Comparison of ENCODE assay signal across 11 cellular contexts in genomic region chr10:103450201-103450695, GRCh38. TPM values are rescaled to one million over a fixed set of nuclear protein-coding genes. Genes with fewer than 3 reads are reported as not detected.
DNase-seq lines count a peak whose midpoint lies in the region; FAIRE-seq and TF ChIP-seq lines count a peak whose summit lies in the region.
"Had no signal": no experiment of that assay in that cellular context is flagged by ENCODE, and none has a peak within 500 bp of the region (broad histone marks: within the 10 kb centered on the region; RNA-seq: fewer than 3 reads in every experiment).

No MANE protein-coding gene starts in this region.

- H3K27ac ChIP-seq in CD4-positive, alpha-beta memory T cell (ENCODE audit: low read depth, low read length) = peak overlapping the region; percentile 72
- H3K27ac ChIP-seq in PC-9 = peak overlapping the region; percentile 67
- H3K27ac ChIP-seq in fibroblast of lung (ENCODE audit: insufficient read depth, low read length) = peak overlapping the region; percentile 78
- H3K27ac ChIP-seq in skin epidermis = peak overlapping the region in 20 of 21 experiments; percentile 67 to 98 (median 90)

- no peak for FAIRE-seq in HTR-8/SVneo (lab: Jason Lieb, UNC)
- FAIRE-seq: RCC 7860 had no signal

- BruUV-seq in PC-9 (replicated peaks; lab: Mats Ljungman, UMichigan) = no TSS peak

- H2AFZ ChIP-seq in PC-9 (no peak overlapping the region), fibroblast of lung (ENCODE audit: low read length) (no peak overlapping the region)

- peaks cover 23% of the 10 kb centered on the region for H3K36me3 ChIP-seq in CD4-positive, alpha-beta memory T cell (ENCODE audit: insufficient read depth, low read length)
- H3K36me3 ChIP-seq in PC-9 (ENCODE audit: low read depth) (peaks cover 10% of the 10 kb centered on the region; the same call in 1 of the 2 replicates), fibroblast of lung (ENCODE audit: control insufficient read depth, insufficient read depth, low read length) (peaks cover 30% of the 10 kb centered on the region)

- peak overlapping the region; percentile 81 to 98 (median 95) for H3K27ac Mint-ChIP-seq in CD4-positive, alpha-beta memory T cell

- no peaks in the 10 kb centered on the region for H3K9me3 ChIP-seq in CD4-positive, alpha-beta memory T cell (ENCODE audit: control insufficient read depth in 1 of 2, low read length in 2 of 2)
- no peaks in the 10 kb centered on the region for H3K9me3 ChIP-seq in PC-9 (ENCODE audit: insufficient read depth, low read depth)
- no peaks in the 10 kb centered on the region for H3K9me3 ChIP-seq in fibroblast of lung (ENCODE audit: control insufficient read depth, insufficient read depth, low read depth, low read length)
- H3K9me3 ChIP-seq: right lobe of liver had no signal

- H3K4me1 Mint-ChIP-seq in CD4-positive, alpha-beta memory T cell = peaks cover 45 to 86% (median 59%) of the 10 kb centered on the region in 4 donors

- TF ChIP-seq CTCF in PC-9 (conservative IDR thresholded peaks at IDR 0.05) = no peak
- no peak for TF ChIP-seq CTCF in fibroblast of lung (conservative IDR thresholded peaks at IDR 0.05 in 1 of 2, IDR thresholded peaks at IDR 0.05 in 1 of 2; ENCODE audit: low read depth in 1 of 2, low read length in 2 of 2)

- POLR2A ChIA-PET in CD4-positive, alpha-beta memory T cell (lab: Charles Lee; ENCODE audit: partially characterized antibody) = interaction anchor here (1.1 to 5.9 kb wide), 5 partner anchors 13 to 26 kb away, joined by 3 to 106 read pairs (median 3); no protein-coding TSS in a partner anchor
- POLR2A ChIA-PET in PC-9 (lab: Charles Lee; ENCODE audit: unreplicated experiment) = interaction anchor here (0.5 kb wide), 1 partner anchor 14 kb away, joined by 24 read pairs; no protein-coding TSS in a partner anchor

- H3K4me1 ChIP-seq in CD4-positive, alpha-beta memory T cell (ENCODE audit: insufficient read depth, low read length) = peaks cover 57% of the 10 kb centered on the region
- H3K4me1 ChIP-seq in PC-9 (replicated peaks; ENCODE audit: insufficient read depth) (peaks cover 46% of the 10 kb centered on the region), fibroblast of lung (ENCODE audit: control insufficient read depth, extremely low read depth, insufficient read depth, low read length) (peaks cover 39% of the 10 kb centered on the region)
- H3K4me1 ChIP-seq: right lobe of liver had no signal

- H3K36me3 Mint-ChIP-seq in CD4-positive, alpha-beta memory T cell = peaks cover 39 to 56% of the 10 kb centered on the region in 2 donors

- H3K79me2 ChIP-seq in PC-9 (ENCODE audit: low read depth) (peaks cover 44% of the 10 kb centered on the region), fibroblast of lung (ENCODE audit: control insufficient read depth, insufficient read depth, low read length) (peaks cover 32% of the 10 kb centered on the region)

- no peaks in the 10 kb centered on the region for H3K27me3 Mint-ChIP-seq in CD4-positive, alpha-beta memory T cell

- peak overlapping the region in 1 of 2 donors; percentile 97 for H3K4me3 ChIP-seq in CD4-positive, alpha-beta memory T cell (ENCODE audit: low read length in 2 of 2)
- H3K4me3 ChIP-seq in PC-9 = peak overlapping the region; percentile 83; the same call in 1 of the 2 replicates
- H3K4me3 ChIP-seq in fibroblast of lung (replicated peaks in 1 of 4; ENCODE audit: control extremely low read depth in 1 of 4, insufficient read depth in 1 of 4, low read depth in 3 of 4, low read length in 4 of 4) = peak overlapping the region; percentile 62 to 90 (median 64)
- H3K4me3 ChIP-seq in skin epidermis = peak overlapping the region; percentile 58 to 76 (median 65)

- peaks cover 12% of the 10 kb centered on the region for H3F3A ChIP-seq in PC-9 (ENCODE audit: insufficient read depth, low read depth)

- peaks cover 0 to 4% (median 0%) of the 10 kb centered on the region in 8 donors for H3K9me3 Mint-ChIP-seq in CD4-positive, alpha-beta memory T cell

- peak overlapping the region; percentile 84 for H3K9ac ChIP-seq in fibroblast of lung (ENCODE audit: insufficient read depth, low read length)

- no peak for DNase-seq in CD4-positive, alpha-beta memory T cell
- DNase-seq in PC-9 (no peak), fibroblast of lung (ENCODE audit: low read depth in 2 of 2) (no peak), SW 1271 (lab: John Stamatoyannopoulos, UW) (no peak), HTR-8/SVneo (ENCODE audit: insufficient read length, low spot score) (no peak), MV-4-11 (lab: John Stamatoyannopoulos, UW) (no peak), NCI-H526 (lab: John Stamatoyannopoulos, UW) (no peak)
- DNase-seq: cortex of kidney had no signal

- intact Hi-C loops in CD4-positive, alpha-beta memory T cell (cut with micrococcal nuclease) = no loop called here
- intact Hi-C loops in PC-9 (cut with micrococcal nuclease; ENCODE audit: unreplicated experiment) = loop anchor here (2.0 kb wide), 1 partner anchor 29 kb away; the partner anchor contains the start of gene CALHM3

- H3K4me3 Mint-ChIP-seq in CD4-positive, alpha-beta memory T cell = peak overlapping the region; percentile 90 to 99 (median 96)

- no peaks in the 10 kb centered on the region for H3K27me3 ChIP-seq in CD4-positive, alpha-beta memory T cell (ENCODE audit: insufficient read depth, low read length)
- H3K27me3 ChIP-seq in PC-9 (ENCODE audit: insufficient read depth, low read depth) (no peaks in the 10 kb centered on the region), fibroblast of lung (ENCODE audit: control insufficient read depth, insufficient read depth, low read length) (no peaks in the 10 kb centered on the region)
- H3K27me3 ChIP-seq: right lobe of liver had no signal

- 0 out of 2 replicates have a peak, but pooled peaks cover 5% of the 10 kb centered on the region for H4K20me1 ChIP-seq in PC-9 (ENCODE audit: insufficient read depth)
- H4K20me1 ChIP-seq in fibroblast of lung (ENCODE audit: control insufficient read depth, extremely low read depth, insufficient read depth, low read length) = no peaks in the 10 kb centered on the region

- H3K4me2 ChIP-seq in PC-9 = peak overlapping the region; percentile 91
- peak overlapping the region; percentile 70 for H3K4me2 ChIP-seq in fibroblast of lung (ENCODE audit: extremely low read depth, insufficient read depth, low read length)

- H3K9me2 ChIP-seq in PC-9 (ENCODE audit: insufficient read depth) = no peaks in the 10 kb centered on the region

- CTCF ChIA-PET in CD4-positive, alpha-beta memory T cell (lab: Charles Lee; ENCODE audit: partially characterized antibody) = interaction anchor here (1.5 to 9.7 kb wide), 7 partner anchors 15 to 39 kb away, joined by 5 to 75 read pairs (median 21); no protein-coding TSS in a partner anchor
- CTCF ChIA-PET in PC-9 (lab: Charles Lee) = interaction anchor here (0.5 kb wide), 1 partner anchor 93 kb away, joined by 3 read pairs; no protein-coding TSS in a partner anchor

RNA-seq across cellular contexts. Expression of gene CALHM2, which starts 1.9 kb away (rescaled TPM):
- total RNA-seq in CD4-positive, alpha-beta memory T cell = 10 to 100 TPM; 80.5 to 84.6 TPM
- 10 to 100 TPM; 40.3 to 65.0 TPM for polyA plus RNA-seq in CD4-positive, alpha-beta memory T cell
- total RNA-seq in PC-9 (2021) (46.3 and 54.1 TPM in 2 replicates), fibroblast of lung (31.6 and 35.8 TPM in 2 replicates)
- polyA plus RNA-seq in fibroblast of lung = 29.8 and 37.2 TPM in 2 replicates
- polyA plus RNA-seq in fibroblast of lung (2012) = 41.0 and 49.0 TPM in 2 replicates
- polyA minus RNA-seq in fibroblast of lung (ENCODE audit: low replicate concordance) = 61.1 and 62.8 TPM in 2 replicates

RNA-seq across cellular contexts. Expression of gene CALHM1, which starts 8.5 kb away (rescaled TPM):
- total RNA-seq in CD4-positive, alpha-beta memory T cell = not detected
- polyA plus RNA-seq in CD4-positive, alpha-beta memory T cell = not detected
- not detected in 2 replicates for total RNA-seq in PC-9 (2021)
- total RNA-seq in fibroblast of lung = not detected in 2 replicates
- polyA plus RNA-seq in fibroblast of lung = not detected in 2 replicates
- 0.03 TPM in 1 of 2 replicates, not detected in the other for polyA plus RNA-seq in fibroblast of lung (2012)
- not detected in 2 replicates for polyA minus RNA-seq in fibroblast of lung (ENCODE audit: low replicate concordance)
- total RNA-seq: right lobe of liver had no signal

RNA-seq across cellular contexts. Expression of gene CALHM3, which starts 28.8 kb away (rescaled TPM):
- total RNA-seq in CD4-positive, alpha-beta memory T cell = not detected
- polyA plus RNA-seq in CD4-positive, alpha-beta memory T cell = not detected
- total RNA-seq in PC-9 (2021) (12.5 and 13.1 TPM in 2 replicates), fibroblast of lung (not detected in 2 replicates)
- not detected in 2 replicates for polyA plus RNA-seq in fibroblast of lung
- polyA plus RNA-seq in fibroblast of lung (2012) = not detected in 2 replicates
- 0.15 TPM in 1 of 2 replicates, not detected in the other for polyA minus RNA-seq in fibroblast of lung (ENCODE audit: low replicate concordance)
- total RNA-seq: right lobe of liver had no signal

RNA-seq across cellular contexts. Expression of gene NEURL1, which starts 43.3 kb away (rescaled TPM):
- under 1 TPM; 0.83 to 0.96 TPM for total RNA-seq in CD4-positive, alpha-beta memory T cell
- under 1 TPM; 0.76 to 0.82 TPM for polyA plus RNA-seq in CD4-positive, alpha-beta memory T cell
- total RNA-seq in PC-9 (2021) = 3.0 and 4.8 TPM in 2 replicates
- total RNA-seq in fibroblast of lung = under 0.01 TPM in 1 of 2 replicates, not detected in the other
- polyA plus RNA-seq in fibroblast of lung = 0.11 and 0.12 TPM in 2 replicates
- polyA plus RNA-seq in fibroblast of lung (2012) = 0.37 and 0.47 TPM in 2 replicates
- 0.19 TPM in 1 of 2 replicates, not detected in the other for polyA minus RNA-seq in fibroblast of lung (ENCODE audit: low replicate concordance)

RNA-seq across cellular contexts. Expression of gene PDCD11, which starts 53.8 kb away (rescaled TPM):
- total RNA-seq in CD4-positive, alpha-beta memory T cell = 10 to 100 TPM; 37.8 to 45.0 TPM
- 10 to 100 TPM in 1 of 2 donors, 1 to 10 TPM in 1; 2.5 to 16.1 TPM for polyA plus RNA-seq in CD4-positive, alpha-beta memory T cell
- 20.4 and 20.5 TPM in 2 replicates for total RNA-seq in PC-9 (2021)
- total RNA-seq in fibroblast of lung = 28.8 and 34.0 TPM in 2 replicates
- polyA plus RNA-seq in fibroblast of lung = 10.0 and 15.1 TPM in 2 replicates
- polyA plus RNA-seq in fibroblast of lung (2012) = 14.3 and 22.2 TPM in 2 replicates
- 35.6 and 66.2 TPM in 2 replicates for polyA minus RNA-seq in fibroblast of lung (ENCODE audit: low replicate concordance)

Comparison
In these comparisons a context has a peak if more than half of its experiments do, and no peak if none do; other contexts are left out.
1. RNA of gene CALHM3, which starts 28.8 kb away (total RNA-seq): 12.5 to 13.1 TPM in PC-9; not detected in CD4-positive, alpha-beta memory T cell and not detected in fibroblast of lung; every median in the first group is over 10 times any median in the second.
2. Peak in every context shown above with its lines, with median percentiles within 50 percentile points of each other: H3K27ac ChIP-seq.